33 cellular contexts compared by ENCODE assay signal in the genomic region with DNA sequence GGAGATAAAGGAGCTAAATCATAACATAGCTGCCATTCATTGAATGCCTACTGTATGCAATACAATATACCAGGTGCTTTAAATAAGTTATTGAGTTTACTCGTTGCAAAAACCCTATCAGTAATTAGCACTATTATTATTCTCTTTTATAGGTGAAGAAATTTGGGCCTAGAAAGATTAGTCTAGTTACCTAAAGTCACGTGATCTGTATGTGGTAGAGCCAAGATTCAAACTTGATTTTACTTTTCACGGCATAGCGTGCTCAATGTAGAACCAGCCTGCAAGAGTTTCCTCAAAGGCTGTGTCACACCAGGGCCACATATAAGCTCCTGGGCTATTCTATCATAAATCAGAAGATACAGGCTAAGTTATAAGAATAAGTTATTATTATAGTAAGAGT.
DNase-seq lines count a peak whose midpoint lies in the region; ATAC-seq, FAIRE-seq and TF ChIP-seq lines count a peak whose summit lies in the region.
"Had no signal": no experiment of that assay in that cellular context is flagged by ENCODE, and none has a peak within 500 bp of the region (broad histone marks: within the 10 kb centered on the region; RNA-seq: fewer than 3 reads in every experiment).

No MANE protein-coding gene starts in this region.

- ATAC-seq in HepG2 (no peak), right lobe of liver (no peak), GM12878 (no peak), K562 (no peak), HG02981 (IDR thresholded peaks at IDR 0.05; ENCODE audit: unreplicated experiment) (no peak)
- ATAC-seq: A549; CD8-positive, alpha-beta T cell had no signal

- 9% methylated on average over 4 of the region's 4 CpGs for WGBS in HepG2 (ENCODE audit: low lambda C conversion rate)
- 60% methylated on average over 4 of the region's 4 CpGs for WGBS in right lobe of liver (ENCODE audit: insufficient coverage, low coverage, low lambda C conversion rate, missing lambda C conversion rate)
- WGBS in GM12878 (ENCODE audit: insufficient coverage, insufficient replicate concordance, low lambda C conversion rate, missing lambda C conversion rate) = 23% methylated on average over 4 of the region's 4 CpGs
- WGBS in K562 (ENCODE audit: insufficient coverage, low coverage, missing lambda C conversion rate) = 2% methylated on average over 4 of the region's 4 CpGs

- H3K36me3 ChIP-seq in HepG2 (replicated peaks in 1 of 2; ENCODE audit: control insufficient read depth in 1 of 2, insufficient read depth in 2 of 2, low read length in 2 of 2) (no peaks in the 10 kb centered on the region), right lobe of liver (no peaks in the 10 kb centered on the region), GM12878 (ENCODE audit: control insufficient read depth in 2 of 2, insufficient read depth in 2 of 2, low read length in 1 of 2) (no peaks in the 10 kb centered on the region), K562 (ENCODE audit: control insufficient read depth, insufficient read depth, low read length) (no peaks in the 10 kb centered on the region)
- H3K36me3 ChIP-seq: BE2C; BLaER1; BLaER1 treated with 17β-estradiol and CSF1 and Interleukin-3, amounts not matched to agents 10 nM and 100 nM had no signal

- TF ChIP-seq POLR2A in HepG2 (IDR thresholded peaks at IDR 0.05; ENCODE audit: insufficient read depth in 1 of 2, low read depth in 2 of 2, low read length in 2 of 2) (no peak), right lobe of liver (IDR thresholded peaks at IDR 0.05) (no peak), GM12878 (IDR thresholded peaks at IDR 0.05; ENCODE audit: low read depth, low read length) (no peak), K562 (conservative IDR thresholded peaks at IDR 0.05) (no peak)

- no peak for FAIRE-seq in HepG2 (lab: Jason Lieb, UNC)
- no peak for FAIRE-seq in GM12878 (lab: Jason Lieb, UNC)
- no peak for FAIRE-seq in K562 (lab: Jason Lieb, UNC)
- FAIRE-seq: A204.1, A549, D721Med had no signal

- H3K79me2 ChIP-seq in HepG2 (ENCODE audit: insufficient read depth, low read length) (no peaks in the 10 kb centered on the region), GM12878 (ENCODE audit: control insufficient read depth, insufficient read depth, low read length) (no peaks in the 10 kb centered on the region), K562 (ENCODE audit: control insufficient read depth, insufficient read depth, low read length) (no peaks in the 10 kb centered on the region)

- SMC1A ChIA-PET in GM12878 (lab: Charles Lee; ENCODE audit: uncharacterized antibody, unreplicated experiment) = no interaction called here

- POLR2A ChIA-PET in HepG2 (lab: Yijun Ruan, JAX) = no interaction called here
- POLR2A ChIA-PET in GM12878 (lab: Charles Lee) = no interaction called here
- POLR2A ChIA-PET in K562 (lab: Yijun Ruan, JAX) = no interaction called here

- no peak for TF ChIP-seq EP300 in HepG2 (IDR thresholded peaks at IDR 0.05; ENCODE audit: low read depth in 2 of 2, low read length in 2 of 2)
- no peak for TF ChIP-seq EP300 in HepG2 (CRISPR knock-in tag; IDR thresholded peaks at IDR 0.05; ENCODE audit: borderline replicate concordance)
- TF ChIP-seq EP300 in GM12878 (IDR thresholded peaks at IDR 0.05; ENCODE audit: borderline replicate concordance in 1 of 2, control insufficient read depth in 1 of 2, low read depth in 2 of 2, low read length in 2 of 2) = no peak
- no peak for TF ChIP-seq EP300 in K562 (IDR thresholded peaks at IDR 0.05; ENCODE audit: low read length)

- H4K20me1 ChIP-seq in HepG2 (ENCODE audit: insufficient read depth, low read length) (no peaks in the 10 kb centered on the region), GM12878 (ENCODE audit: control insufficient read depth, insufficient read depth) (no peaks in the 10 kb centered on the region), K562 (replicated peaks; ENCODE audit: control insufficient read depth, insufficient read depth, low read length) (no peaks in the 10 kb centered on the region)
- H4K20me1 ChIP-seq: BLaER1; BLaER1 treated with 17β-estradiol and CSF1 and Interleukin-3, amounts not matched to agents 10 nM and 100 nM had no signal

- H3K4me2 ChIP-seq in HepG2 (ENCODE audit: low read depth, low read length) (no peak overlapping the region), GM12878 (ENCODE audit: control insufficient read depth, insufficient read depth) (no peak overlapping the region), K562 (ENCODE audit: insufficient read depth, low read length) (no peak overlapping the region)
- H3K4me2 ChIP-seq: A549; BLaER1; BLaER1 treated with 17β-estradiol and CSF1 and Interleukin-3, amounts not matched to agents 10 nM and 100 nM had no signal

- H2AFZ ChIP-seq in HepG2 (ENCODE audit: low read length) = no peak overlapping the region
- H2AFZ ChIP-seq in GM12878 (ENCODE audit: control insufficient read depth, low read depth, low read length) = no peak overlapping the region
- no peak overlapping the region for H2AFZ ChIP-seq in K562 (ENCODE audit: low read depth, low read length)

- in situ Hi-C loops in HepG2 (cut with HindIII; ENCODE audit: extremely low pct_ligation_motif_present, low pct_unique_long_range_greater_than_20kb) (no loop called here), GM12878 (cut with MboI) (no loop called here), K562 (cut with MboI) (no loop called here), GM13977 (cut with MboI; ENCODE audit: low pct_unique_long_range_greater_than_20kb, low sequenced_read_pairs, unreplicated experiment) (no loop called here)

- no peaks in the 10 kb centered on the region for H3K9me3 ChIP-seq in HepG2 (ENCODE audit: low read length)
- H3K9me3 ChIP-seq in right lobe of liver = no peaks in the 10 kb centered on the region
- no peaks in the 10 kb centered on the region for H3K9me3 ChIP-seq in GM12878 (replicated peaks; ENCODE audit: control insufficient read depth, insufficient read depth, low read length)
- no peaks in the 10 kb centered on the region for H3K9me3 ChIP-seq in K562 (replicated peaks; ENCODE audit: control insufficient read depth, insufficient read depth, low read depth, low read length)
- H3K9me3 ChIP-seq: A549; BE2C; BLaER1; BLaER1 treated with 17β-estradiol and CSF1 and Interleukin-3, amounts not matched to agents 10 nM and 100 nM; Caco-2 had no signal

- H3K4me1 ChIP-seq in HepG2 (ENCODE audit: insufficient read depth, low read length) (no peaks in the 10 kb centered on the region), right lobe of liver (no peaks in the 10 kb centered on the region), GM12878 (ENCODE audit: control insufficient read depth, insufficient read depth, low read length) (no peaks in the 10 kb centered on the region), K562 (replicated peaks in 1 of 2; ENCODE audit: control insufficient read depth in 2 of 2, insufficient read depth in 2 of 2, low read length in 2 of 2) (no peaks in the 10 kb centered on the region)
- H3K4me1 ChIP-seq: BE2C; BLaER1; BLaER1 treated with 17β-estradiol and CSF1 and Interleukin-3, amounts not matched to agents 10 nM and 100 nM; Caco-2 had no signal

- no peak overlapping the region for H3K27ac ChIP-seq in HepG2 (ENCODE audit: extremely low read length, insufficient read depth, low read length)
- H3K27ac ChIP-seq in right lobe of liver = no peak overlapping the region
- no peak overlapping the region for H3K27ac ChIP-seq in GM12878 (ENCODE audit: control insufficient read depth, insufficient read depth)
- no peak overlapping the region for H3K27ac ChIP-seq in K562 (ENCODE audit: extremely low read depth, low read depth, low read length)
- H3K27ac ChIP-seq: 22Rv1; A549; BLaER1; BLaER1 treated with 17β-estradiol and CSF1 and Interleukin-3, amounts not matched to agents 10 nM and 100 nM; C4-2B had no signal

- DNase-seq in HepG2 (ENCODE audit: low spot score) = no peak
- DNase-seq in right lobe of liver = no peak
- no peak for DNase-seq in GM12878 (ENCODE audit: low read depth, low spot score)
- no peak for DNase-seq in K562 (ENCODE audit: extremely low read depth in 1 of 4, low spot score in 3 of 4)
- DNase-seq in GM13977 (ENCODE audit: low spot score) = no peak
- DNase-seq: 8988T; ACHN; AML-193; BE2C; C1 segment of cervical spinal cord; Caco-2; Calu3; CD4-positive, alpha-beta memory T cell; CD4-positive, alpha-beta T cell; CD4-positive, CD25-positive, alpha-beta regulatory T cell; CD8-positive, alpha-beta memory T cell; CD8-positive, alpha-beta T cell; COR-L47; DMS 273 treated with DMSO at 0.1 percent for 48 hours; DMS153; DMS53; DMS79; DMS79 treated with DMSO at 0.1 percent for 48 hours; DND-41; EL had no signal

- BruUV-seq in HepG2 (replicated peaks; lab: Mats Ljungman, UMichigan) (no TSS peak), GM12878 (replicated peaks; lab: Mats Ljungman, UMichigan) (no TSS peak), K562 (replicated peaks; lab: Mats Ljungman, UMichigan) (no TSS peak)

- intact Hi-C loops in HepG2 (cut with micrococcal nuclease; ENCODE audit: unreplicated experiment) (no loop called here), right lobe of liver (cut with DNase I) (no loop called here), GM12878 (cut with micrococcal nuclease; ENCODE audit: unreplicated experiment) (no loop called here), K562 (cut with micrococcal nuclease) (no loop called here)

- no peak for TF ChIP-seq CTCF in HepG2 (CRISPR knock-in tag; IDR thresholded peaks at IDR 0.05)
- no peak for TF ChIP-seq CTCF in right lobe of liver (IDR thresholded peaks at IDR 0.05)
- TF ChIP-seq CTCF in GM12878 (IDR thresholded peaks at IDR 0.05 in 2 of 3, conservative IDR thresholded peaks at IDR 0.05 in 1 of 3; ENCODE audit: control insufficient read depth in 2 of 3, extremely low read depth in 1 of 3, insufficient read depth in 1 of 3, low read depth in 3 of 3, low read length in 3 of 3) = no peak
- no peak for TF ChIP-seq CTCF in K562 (IDR thresholded peaks at IDR 0.05 in 2 of 3, conservative IDR thresholded peaks at IDR 0.05 in 1 of 3; ENCODE audit: insufficient read depth in 2 of 3, low read depth in 1 of 3, low read length in 3 of 3)
- no peak for TF ChIP-seq CTCF in GM13977 (IDR thresholded peaks at IDR 0.05; ENCODE audit: extremely low read depth, insufficient read depth, missing control alignments)

- RAD21 ChIA-PET in GM12878 (lab: Charles Lee; ENCODE audit: unreplicated experiment) = no interaction called here

- no peak overlapping the region for H3K9ac ChIP-seq in HepG2 (ENCODE audit: insufficient read depth, low read depth, low read length)
- no peak overlapping the region for H3K9ac ChIP-seq in GM12878 (ENCODE audit: control insufficient read depth, insufficient read depth, low read length)
- H3K9ac ChIP-seq in K562 (ENCODE audit: insufficient read depth in 1 of 2, low read depth in 2 of 2, low read length in 2 of 2) = no peak overlapping the region
- H3K9ac ChIP-seq: BLaER1; BLaER1 treated with 17β-estradiol and CSF1 and Interleukin-3, amounts not matched to agents 10 nM and 100 nM had no signal

- H3K4me3 ChIP-seq in HepG2 (replicated peaks in 1 of 3; ENCODE audit: insufficient read depth in 1 of 3, low read depth in 2 of 3, low read length in 3 of 3) = no peak overlapping the region
- H3K4me3 ChIP-seq in right lobe of liver = no peak overlapping the region
- H3K4me3 ChIP-seq in GM12878 = no peak overlapping the region
- H3K4me3 ChIP-seq in K562 = no peak overlapping the region
- H3K4me3 ChIP-seq: A549; BLaER1; BLaER1 treated with 17β-estradiol and CSF1 and Interleukin-3, amounts not matched to agents 10 nM and 100 nM had no signal

- no peaks in the 10 kb centered on the region for H3K9me1 ChIP-seq in K562 (ENCODE audit: control insufficient read depth, insufficient read depth, low read length)

- no peaks in the 10 kb centered on the region for H3K27me3 ChIP-seq in HepG2 (ENCODE audit: control insufficient read depth in 1 of 2, insufficient read depth in 2 of 2, low read length in 2 of 2)
- H3K27me3 ChIP-seq in right lobe of liver = no peaks in the 10 kb centered on the region
- no peaks in the 10 kb centered on the region; a peak in 1 of 4 replicates for H3K27me3 ChIP-seq in GM12878 (replicated peaks in 1 of 2; ENCODE audit: control insufficient read depth in 2 of 2, insufficient read depth in 2 of 2, low read length in 1 of 2)
- H3K27me3 ChIP-seq in K562 (ENCODE audit: control insufficient read depth in 2 of 2, insufficient read depth in 2 of 2, low read length in 2 of 2) = no peaks in the 10 kb centered on the region
- H3K27me3 ChIP-seq: BE2C; BLaER1; BLaER1 treated with 17β-estradiol and CSF1 and Interleukin-3, amounts not matched to agents 10 nM and 100 nM had no signal

- CTCF ChIA-PET in HepG2 (lab: Yijun Ruan, JAX; ENCODE audit: low intra/inter-chr PET ratio, low total read pairs) (no interaction called here), GM12878 (lab: Yijun Ruan, JAX) (no interaction called here), K562 (lab: Yijun Ruan, JAX; ENCODE audit: low intra/inter-chr PET ratio) (no interaction called here)

- no peak for TF ChIP-seq RAD21 in HepG2 (CRISPR knock-in tag; IDR thresholded peaks at IDR 0.05)
- TF ChIP-seq RAD21 in GM12878 (IDR thresholded peaks at IDR 0.05; ENCODE audit: insufficient read depth, low read depth, low read length) = no peak
- TF ChIP-seq RAD21 in K562 (CRISPR knock-in tag; conservative IDR thresholded peaks at IDR 0.05 in 1 of 2, IDR thresholded peaks at IDR 0.05 in 1 of 2) = no peak
